Comparison of ENCODE assay signal across 19 cellular contexts in the genomic region with DNA sequence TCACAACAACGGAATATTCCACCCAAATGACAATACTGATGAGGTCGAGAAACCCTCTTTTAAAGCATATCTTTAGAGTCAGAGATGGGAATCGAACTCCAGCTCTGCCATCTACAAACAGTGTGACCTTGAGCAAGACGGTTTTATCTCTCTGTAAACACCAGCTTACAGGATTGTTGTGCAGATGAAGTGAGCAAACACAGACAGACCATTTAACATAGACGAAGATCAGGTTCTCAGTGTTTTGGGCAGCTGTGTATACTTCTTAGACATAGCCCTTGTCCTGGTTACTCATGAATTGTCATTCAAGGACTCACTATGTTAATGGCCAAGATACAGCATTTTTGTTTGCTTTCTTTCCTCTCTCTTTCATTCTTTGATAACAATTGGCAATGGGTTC.
"Had no signal": no experiment of that assay in that cellular context is flagged by ENCODE, and none has a peak within 500 bp of the region (broad histone marks: within the 10 kb centered on the region; RNA-seq: fewer than 3 reads in every experiment).

No MANE protein-coding gene starts in this region.

- FAIRE-seq: endometrium had no signal

- H3K4me3 ChIP-seq: breast epithelium, dorsolateral prefrontal cortex, left lung, mucosa of descending colon, right atrium auricular region, skin epidermis, thyroid gland, vagina had no signal

- H3K27ac ChIP-seq: breast epithelium, dorsolateral prefrontal cortex, left lung, neutrophil, right atrium auricular region, skin epidermis, thyroid gland, vagina, VCaP had no signal

- DNase-seq: activated CD4-positive, alpha-beta T cell treated with anti-CD3 and anti-CD28 coated beads for 4 hours; activated CD8-positive, alpha-beta memory T cell treated with anti-CD3 and anti-CD28 coated beads, Interleukin-2, amount 50 U/mL, for 48 hours; activated CD8-positive, alpha-beta T cell treated with anti-CD3 and anti-CD28 coated beads for 36 hours; activated naive CD8-positive, alpha-beta T cell treated with anti-CD3 and anti-CD28 coated beads, Interleukin-2, amount 10 ng/mL, durations not matched to agents 7 days and 5 days; aorta; dorsolateral prefrontal cortex; islet precursor cell; left lung; mucosa of descending colon; naive thymus-derived CD8-positive, alpha-beta T cell; posterior cingulate gyrus; thyroid gland had no signal

- H3K9me3 ChIP-seq: breast epithelium, left lung, mucosa of descending colon, neutrophil, right atrium auricular region, thyroid gland had no signal

- H3K4me1 ChIP-seq: breast epithelium, left lung, right atrium auricular region, thyroid gland, vagina had no signal

- H3K27me3 ChIP-seq: breast epithelium, dorsolateral prefrontal cortex, left lung, neutrophil, right atrium auricular region, thyroid gland, vagina had no signal

- H3K36me3 ChIP-seq: breast epithelium, left lung, neutrophil, right atrium auricular region, thyroid gland, vagina had no signal
